10 cellular contexts compared by ENCODE assay signal in the genomic region with DNA sequence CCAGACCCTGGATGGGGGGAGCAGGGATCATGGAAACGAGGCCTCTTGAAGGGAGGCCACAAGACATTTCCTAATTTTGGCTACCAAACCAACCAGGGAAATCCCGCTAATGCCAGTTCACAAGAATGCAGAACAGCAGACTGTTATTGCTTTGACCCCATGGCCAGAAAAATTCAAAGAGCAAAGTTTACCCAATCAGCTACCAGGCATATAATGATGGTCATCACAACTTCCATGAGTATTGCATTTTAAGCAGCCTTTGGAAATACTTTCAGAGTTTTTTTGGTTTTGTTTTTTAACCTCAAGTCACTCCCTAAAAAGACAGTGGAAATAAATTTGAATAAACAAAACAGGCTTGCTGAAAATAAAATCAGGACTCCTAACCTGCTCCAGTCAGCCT. TPM values are rescaled to one million over a fixed set of nuclear protein-coding genes. Genes with fewer than 3 reads are reported as not detected.
"Had no signal": no experiment of that assay in that cellular context is flagged by ENCODE, and none has a peak within 500 bp of the region (broad histone marks: within the 10 kb centered on the region; RNA-seq: fewer than 3 reads in every experiment).

A gene (plus strand): TSS at position 301 of the 400 bp plus-strand sequence.

- ATAC-seq: GM23338, HCT116, HepG2 had no signal

- H2AFZ ChIP-seq: GM23338 had no signal

- H3K36me3 Mint-ChIP-seq: IgD-negative memory B cell had no signal

- H3K4me3 ChIP-seq: GM23338, HAP-1 had no signal

- H3K9me3 Mint-ChIP-seq: GM23338, HFFc6, IgD-negative memory B cell had no signal

- H3K4me1 ChIP-seq: HAP-1 had no signal

- H3K4me3 Mint-ChIP-seq: GM23338, HFFc6, IgD-negative memory B cell had no signal

- H3K36me3 ChIP-seq: HAP-1 had no signal

- H3K4me2 ChIP-seq: GM23338 had no signal

- H3K9me3 ChIP-seq: HAP-1 had no signal

- H3K4me1 Mint-ChIP-seq: IgD-negative memory B cell had no signal

- H3K27ac Mint-ChIP-seq: GM23338, HFFc6, IgD-negative memory B cell had no signal

- DNase-seq: H7, HFFc6 had no signal

- H3K27ac ChIP-seq: HL-60 had no signal

RNA-seq across cellular contexts. Expression of the gene that starts here (rescaled TPM):
- total RNA-seq: GM23338, H4, HepG2, HFFc6, HT1080 had no signal
- polyA plus RNA-seq: GM23338, HepG2, IgD-negative memory B cell had no signal
